Comparison of ENCODE assay signal across 13 cellular contexts in the genomic region with DNA sequence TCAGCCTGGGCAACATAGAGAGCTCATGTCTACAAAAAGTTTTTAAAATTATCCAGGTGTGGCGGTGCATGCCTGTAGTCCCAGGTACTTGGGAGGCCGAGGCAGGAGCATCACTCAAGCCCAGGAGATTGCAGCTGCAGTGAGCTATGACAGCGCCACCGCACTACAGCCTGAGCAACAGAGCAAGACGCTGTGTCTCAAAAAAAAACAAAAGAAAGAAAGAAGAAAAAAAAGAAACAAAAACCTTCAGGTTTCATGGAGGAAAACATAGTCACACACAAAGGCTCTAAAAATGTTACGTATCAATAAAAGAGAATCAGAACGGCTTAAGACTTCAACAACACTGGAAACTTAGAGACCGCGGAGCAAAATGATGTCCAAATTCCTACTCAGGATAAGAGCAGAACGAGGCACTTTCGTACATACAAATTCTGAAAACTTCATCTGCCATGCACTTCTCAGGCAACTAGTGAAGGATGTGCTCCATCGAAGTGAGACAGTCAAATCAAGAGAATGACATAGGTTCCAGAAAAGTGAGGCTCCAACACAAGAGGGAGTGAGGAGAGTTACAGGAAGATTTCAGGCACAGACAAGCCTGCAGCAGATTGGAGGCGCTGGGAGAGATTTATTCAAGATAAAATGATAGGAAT. TPM values are rescaled to one million over a fixed set of nuclear protein-coding genes. Genes with fewer than 3 reads are reported as not detected.
DNase-seq lines count a peak whose midpoint lies in the region; ATAC-seq and FAIRE-seq lines count a peak whose summit lies in the region.
"Had no signal": no experiment of that assay in that cellular context is flagged by ENCODE, and none has a peak within 500 bp of the region (broad histone marks: within the 10 kb centered on the region; RNA-seq: fewer than 3 reads in every experiment).

No MANE protein-coding gene starts in this region.

- no peaks in the 10 kb centered on the region for H3K36me3 Mint-ChIP-seq in T-helper 17 cell (ENCODE audit: low read depth)

- no peak for FAIRE-seq in RCC 7860 (lab: Jason Lieb, UNC)

- DNase-seq in ACHN (peak; percentile 24), T-helper 17 cell (no peak), kidney glomerular epithelial cell (lab: John Stamatoyannopoulos, UW) (peak; percentile 40), HAP-1 (ENCODE audit: low spot score in 2 of 2) (no peak), RCC 7860 (ENCODE audit: low spot score) (no peak), NCI-H526 treated with DMSO at 0.1 percent for 48 hours (lab: John Stamatoyannopoulos, UW) (no peak)
- no peak for DNase-seq in effector CD4-positive, alpha-beta T cell
- DNase-seq: caudate nucleus; esophagus squamous epithelium; mesenchymal stem cell; posterior cingulate gyrus; stimulated activated CD4-positive, alpha-beta T cell treated with anti-CD3 and anti-CD28 coated beads, Interleukin-1b, Interleukin-23, amount 100 ng/mL, for 48 hours had no signal

- peak overlapping the region; percentile 66 for H3K4me3 Mint-ChIP-seq in T-helper 17 cell

- no peak for ATAC-seq in T-helper 17 cell

- in situ Hi-C loops in ACHN (cut with HindIII; ENCODE audit: low pct_ligation_motif_present, low pct_unique_long_range_greater_than_20kb, low sequenced_read_pairs) (no loop called here), HAP-1 (cut with MboI; ENCODE audit: low sequenced_read_pairs) (no loop called here)

- peak overlapping the region; percentile 95 for H3K27ac Mint-ChIP-seq in T-helper 17 cell

- no peaks in the 10 kb centered on the region for H3K9me3 ChIP-seq in T-helper 17 cell (ENCODE audit: control insufficient read depth, low read length, poor library complexity, severe bottlenecking)
- H3K9me3 ChIP-seq in HAP-1: no peaks in the 10 kb centered on the region
- H3K9me3 ChIP-seq: esophagus squamous epithelium had no signal

- no peaks in the 10 kb centered on the region for H3K27me3 ChIP-seq in HAP-1 (ENCODE audit: low read depth)
- H3K27me3 ChIP-seq: esophagus squamous epithelium had no signal

- H3K36me3 ChIP-seq in HAP-1 (replicated peaks): peaks cover 4% of the 10 kb centered on the region
- H3K36me3 ChIP-seq: esophagus squamous epithelium had no signal

- H3K27me3 Mint-ChIP-seq in T-helper 17 cell: no peaks in the 10 kb centered on the region

- H3K4me3 ChIP-seq in GM08714 (ENCODE audit: low read length) (peak overlapping the region; percentile 46; the same call in 1 of the 2 replicates), HAP-1 (no peak overlapping the region)
- H3K4me3 ChIP-seq: esophagus squamous epithelium had no signal

- peaks cover 47% of the 10 kb centered on the region for H3K4me1 Mint-ChIP-seq in T-helper 17 cell

- H3K4me1 ChIP-seq in HAP-1: peaks cover 14% of the 10 kb centered on the region; the same call in 1 of the 2 replicates

RNA-seq across cellular contexts. Expression of a gene that starts 4.4 kb away (rescaled TPM):
- total RNA-seq in T-helper 17 cell: 100 to 1,000 TPM; 136 to 175 TPM

RNA-seq across cellular contexts. Expression of a gene that starts 4.7 kb away (rescaled TPM):
- total RNA-seq in T-helper 17 cell: 100 to 1,000 TPM; 190 to 216 TPM

RNA-seq across cellular contexts. Expression of a gene that starts 45.0 kb away (rescaled TPM):
- 10 to 100 TPM; 18.0 to 28.1 TPM for total RNA-seq in T-helper 17 cell

Comparison
In these comparisons a context has a peak if more than half of its experiments do, and no peak if none do; other contexts are left out.
1. DNase-seq: peak in ACHN (single experiment) and kidney glomerular epithelial cell (single experiment); none in T-helper 17 cell (0 of 3), effector CD4-positive, alpha-beta T cell (single experiment), HAP-1 (0 of 2), RCC 7860 (single experiment) and NCI-H526 treated with DMSO at 0.1 percent for 48 hours (single experiment).